ENCODE assay signal across 8 cellular contexts in genomic region chr2:128305555-128306080, GRCh38. TPM values are rescaled to one million over a fixed set of nuclear protein-coding genes. Genes with fewer than 3 reads are reported as not detected.
DNase-seq lines count a peak whose midpoint lies in the region; ATAC-seq and TF ChIP-seq lines count a peak whose summit lies in the region.
"Had no signal": no experiment of that assay in that cellular context is flagged by ENCODE, and none has a peak within 500 bp of the region (broad histone marks: within the 10 kb centered on the region; RNA-seq: fewer than 3 reads in every experiment).

No MANE protein-coding gene starts in this region.

- POLR2A ChIA-PET in activated CD4-positive, alpha-beta memory T cell treated with anti-CD3 and anti-CD28 coated beads for 36 hours (lab: Charles Lee): no interaction called here

- TF ChIP-seq CTCF in mucosa of descending colon (IDR thresholded peaks at IDR 0.05): no peak

- H3K36me3 ChIP-seq in mucosa of descending colon (ENCODE audit: low read depth): no peaks in the 10 kb centered on the region

- H3K4me1 Mint-ChIP-seq in activated CD4-positive, alpha-beta memory T cell treated with anti-CD3 and anti-CD28 coated beads for 36 hours (ENCODE audit: low read depth): no peaks in the 10 kb centered on the region

- H3K27me3 Mint-ChIP-seq in activated CD4-positive, alpha-beta memory T cell treated with anti-CD3 and anti-CD28 coated beads for 36 hours: no peaks in the 10 kb centered on the region

- H3K36me3 Mint-ChIP-seq in activated CD4-positive, alpha-beta memory T cell treated with anti-CD3 and anti-CD28 coated beads for 36 hours: no peaks in the 10 kb centered on the region

- H3K27ac Mint-ChIP-seq in activated CD4-positive, alpha-beta memory T cell treated with anti-CD3 and anti-CD28 coated beads for 36 hours: no peak overlapping the region

- H3K4me3 ChIP-seq in mucosa of descending colon: no peak overlapping the region
- H3K4me3 ChIP-seq: SK-N-MC had no signal

- H3K9me3 Mint-ChIP-seq in activated CD4-positive, alpha-beta memory T cell treated with anti-CD3 and anti-CD28 coated beads for 36 hours: no peaks in the 10 kb centered on the region

- no peak overlapping the region for H3K4me3 Mint-ChIP-seq in activated CD4-positive, alpha-beta memory T cell treated with anti-CD3 and anti-CD28 coated beads for 36 hours

- H3K9me3 ChIP-seq in mucosa of descending colon: no peaks in the 10 kb centered on the region

- peak overlapping the region; percentile 69 for H3K27ac ChIP-seq in angular gyrus (ENCODE audit: low read depth, low read length)
- H3K27ac ChIP-seq: SK-N-MC had no signal

- peak; percentile 89 for DNase-seq in HPDE6-E6E7 (ENCODE audit: extremely low spot score)
- peak in 2 of 3 donors; percentile 32 to 49 for DNase-seq in mucosa of descending colon
- no peak for DNase-seq in activated CD4-positive, alpha-beta memory T cell treated with anti-CD3 and anti-CD28 coated beads for 36 hours
- no peak for DNase-seq in activated CD4-positive, alpha-beta T cell treated with anti-CD3 and anti-CD28 coated beads, Interleukin-2, amount 50 U/mL, for 1 hour
- no peak for DNase-seq in epidermal melanocyte (ENCODE audit: insufficient read length, low spot score)

- peaks cover 27% of the 10 kb centered on the region for H3K4me1 ChIP-seq in mucosa of descending colon (ENCODE audit: low read depth)

- CTCF ChIA-PET in activated CD4-positive, alpha-beta memory T cell treated with anti-CD3 and anti-CD28 coated beads for 36 hours (lab: Charles Lee): interaction anchor here (0.6 kb wide), 1 partner anchor 89 kb away, joined by 3 read pairs; no protein-coding TSS in a partner anchor

- ATAC-seq in GM19463 (IDR thresholded peaks at IDR 0.05; ENCODE audit: unreplicated experiment) (peak; percentile 86), mucosa of descending colon (no peak)

- intact Hi-C loops in mucosa of descending colon (cut with DNase I, micrococcal nuclease): no loop called here
- intact Hi-C loops in activated CD4-positive, alpha-beta memory T cell treated with anti-CD3 and anti-CD28 coated beads for 36 hours (cut with micrococcal nuclease): no loop called here

RNA-seq across cellular contexts. Expression of gene HS6ST1, which starts 13.1 kb away (rescaled TPM):
- total RNA-seq in mucosa of descending colon: 10 to 100 TPM; 30.8 to 39.6 (median 32.2) TPM
- total RNA-seq in activated CD4-positive, alpha-beta memory T cell treated with anti-CD3 and anti-CD28 coated beads for 36 hours: 1 to 10 TPM; 9.1 to 9.6 TPM

Comparison
In these comparisons a context has a peak if more than half of its experiments do, and no peak if none do; other contexts are left out.
1. DNase-seq: peak in HPDE6-E6E7 (single experiment) and mucosa of descending colon (2 of 3); none in activated CD4-positive, alpha-beta memory T cell treated with anti-CD3 and anti-CD28 coated beads for 36 hours (single experiment), activated CD4-positive, alpha-beta T cell treated with anti-CD3 and anti-CD28 coated beads, Interleukin-2, amount 50 U/mL, for 1 hour (single experiment) and epidermal melanocyte (single experiment).